Comparison of ENCODE assay signal across 8 cellular contexts in the genomic region with DNA sequence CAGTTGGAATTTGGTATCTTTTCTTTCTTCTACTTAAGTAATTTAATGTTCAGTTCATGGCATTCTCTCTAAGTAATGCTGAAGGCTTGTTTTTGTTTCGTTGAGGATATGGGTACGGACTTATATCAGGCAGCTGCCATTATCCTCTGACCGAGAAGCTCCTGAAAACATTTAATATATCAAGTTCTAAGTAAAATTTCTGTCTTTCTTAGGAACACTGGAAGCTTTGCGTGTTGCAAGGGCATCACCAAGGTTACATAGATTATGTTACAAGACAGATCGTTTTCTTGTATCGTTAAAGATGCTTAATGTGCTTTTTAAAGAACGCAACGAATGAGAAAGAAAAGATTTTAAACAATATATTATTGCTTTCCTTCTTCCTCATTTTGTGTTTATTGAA. TPM values are rescaled to one million over a fixed set of nuclear protein-coding genes. Genes with fewer than 3 reads are reported as not detected.
DNase-seq lines count a peak whose midpoint lies in the region; ATAC-seq and TF ChIP-seq lines count a peak whose summit lies in the region.

No MANE protein-coding gene starts in this region.

- DNase-seq in activated T-cell treated with anti-CD3 and anti-CD28 coated beads, Interleukin-2, amount 50 U/mL, for 4 hours, result no peak
- DNase-seq in activated T-cell treated with anti-CD3 and anti-CD28 coated beads for 4 hours (no peak), inferior parietal cortex (ENCODE audit: extremely low spot score) (peak; percentile 27), testis (no peak), NOMO-1 treated with dmso at 0.1 percent for 144 hours (lab: John Stamatoyannopoulos, UW; ENCODE audit: unreplicated experiment) (no peak), NK-92 (lab: John Stamatoyannopoulos, UW; ENCODE audit: unreplicated experiment) (no peak)
- no peak for DNase-seq in activated CD8-positive, alpha-beta T cell treated with anti-CD3 and anti-CD28 coated beads for 36 hours

- CTCF ChIA-PET in activated CD8-positive, alpha-beta T cell treated with anti-CD3 and anti-CD28 coated beads for 36 hours (lab: Charles Lee), result interaction anchor here (0.6 to 1.0 kb wide), 3 partner anchors 48 to 157 kb away, joined by 3 read pairs; no protein-coding TSS in a partner anchor

- peaks cover 3% of the 10 kb centered on the region for H3K27me3 Mint-ChIP-seq in activated T-cell treated with anti-CD3 and anti-CD28 coated beads, Interleukin-2, amount 50 U/mL, for 4 hours (ENCODE audit: low read depth)
- H3K27me3 Mint-ChIP-seq in activated CD8-positive, alpha-beta T cell treated with anti-CD3 and anti-CD28 coated beads for 36 hours, result no peaks in the 10 kb centered on the region

- ATAC-seq in activated T-cell treated with anti-CD3 and anti-CD28 coated beads, Interleukin-2, amount 50 U/mL, for 4 hours, result no peak
- no peak for ATAC-seq in activated CD8-positive, alpha-beta T cell treated with anti-CD3 and anti-CD28 coated beads for 36 hours
- no peak for ATAC-seq in HG03139 (IDR thresholded peaks at IDR 0.05; ENCODE audit: unreplicated experiment)

- H3K4me1 Mint-ChIP-seq in activated T-cell treated with anti-CD3 and anti-CD28 coated beads, Interleukin-2, amount 50 U/mL, for 4 hours (ENCODE audit: low read depth), result peaks cover 32% of the 10 kb centered on the region
- peaks cover 36% of the 10 kb centered on the region for H3K4me1 Mint-ChIP-seq in activated CD8-positive, alpha-beta T cell treated with anti-CD3 and anti-CD28 coated beads for 36 hours (ENCODE audit: low read depth)

- H3K27ac Mint-ChIP-seq in activated CD8-positive, alpha-beta T cell treated with anti-CD3 and anti-CD28 coated beads for 36 hours, result peak overlapping the region; percentile 92

- peaks cover 4% of the 10 kb centered on the region for H3K9me3 Mint-ChIP-seq in activated T-cell treated with anti-CD3 and anti-CD28 coated beads, Interleukin-2, amount 50 U/mL, for 4 hours
- H3K9me3 Mint-ChIP-seq in activated CD8-positive, alpha-beta T cell treated with anti-CD3 and anti-CD28 coated beads for 36 hours, result peaks cover 5% of the 10 kb centered on the region

- no peaks in the 10 kb centered on the region for H3K9me3 ChIP-seq in testis

- no peaks in the 10 kb centered on the region for H3K36me3 Mint-ChIP-seq in activated T-cell treated with anti-CD3 and anti-CD28 coated beads, Interleukin-2, amount 50 U/mL, for 4 hours (ENCODE audit: insufficient read depth)
- peaks cover 3% of the 10 kb centered on the region for H3K36me3 Mint-ChIP-seq in activated CD8-positive, alpha-beta T cell treated with anti-CD3 and anti-CD28 coated beads for 36 hours (ENCODE audit: low read depth)

- intact Hi-C loops in activated CD8-positive, alpha-beta T cell treated with anti-CD3 and anti-CD28 coated beads for 36 hours (cut with micrococcal nuclease), result no loop called here
- intact Hi-C loops in testis (cut with DNase I; ENCODE audit: low total_unique reads), result loop anchor here (5.0 kb wide), 1 partner anchor 146 kb away; no protein-coding TSS in a partner anchor

- H3K4me3 Mint-ChIP-seq in activated T-cell treated with anti-CD3 and anti-CD28 coated beads, Interleukin-2, amount 50 U/mL, for 4 hours, result peak overlapping the region; percentile 82
- peak overlapping the region; percentile 85 for H3K4me3 Mint-ChIP-seq in activated CD8-positive, alpha-beta T cell treated with anti-CD3 and anti-CD28 coated beads for 36 hours

- POLR2A ChIA-PET in activated CD8-positive, alpha-beta T cell treated with anti-CD3 and anti-CD28 coated beads for 36 hours (lab: Charles Lee), result interaction anchor here (0.8 to 1.3 kb wide), 3 partner anchors 38 to 88 kb away, joined by 3 read pairs; no protein-coding TSS in a partner anchor

- no peaks in the 10 kb centered on the region for H3K27me3 ChIP-seq in testis

- TF ChIP-seq CTCF in activated CD8-positive, alpha-beta T cell treated with anti-CD3 and anti-CD28 coated beads for 36 hours (IDR thresholded peaks at IDR 0.05), result no peak
- no peak for TF ChIP-seq CTCF in testis (IDR thresholded peaks at IDR 0.05)

- 9% methylated on average over 8 of the region's 8 CpGs for WGBS in testis, 2 donors

- peak overlapping the region; percentile 36 to 91 for H3K27ac ChIP-seq in testis

- peaks cover 22% of the 10 kb centered on the region for H3K4me1 ChIP-seq in testis

- H3K4me3 ChIP-seq in testis, result peak overlapping the region; percentile 66 to 84

- H3K36me3 ChIP-seq in testis (ENCODE audit: low read depth, missing control alignments), result no peaks in the 10 kb centered on the region

- TF ChIP-seq POLR2A in testis (IDR thresholded peaks at IDR 0.05), result no peak

RNA-seq across cellular contexts. Expression of a gene that starts 1.0 kb away (rescaled TPM):
- total RNA-seq in activated T-cell treated with anti-CD3 and anti-CD28 coated beads, Interleukin-2, amount 50 U/mL, for 4 hours, result 100 to 1,000 TPM in 1 of 3 donors, 10 to 100 TPM in 2; 83.9 to 101 (median 89.1) TPM
- total RNA-seq in activated CD8-positive, alpha-beta T cell treated with anti-CD3 and anti-CD28 coated beads for 36 hours, result 10 to 100 TPM; 40.1 to 42.3 TPM
- 100 to 1,000 TPM; 114 to 135 TPM for total RNA-seq in testis
- polyA plus RNA-seq in testis (ENCODE audit: insufficient read depth, low read depth, low replicate concordance), result 63.0 TPM
